Comparison of ENCODE assay signal across 13 cellular contexts in genomic region chr6:52499026-52499425, GRCh38.
DNase-seq lines count a peak whose midpoint lies in the region; ATAC-seq, FAIRE-seq and TF ChIP-seq lines count a peak whose summit lies in the region.
"Had no signal": no experiment of that assay in that cellular context is flagged by ENCODE, and none has a peak within 500 bp of the region (broad histone marks: within the 10 kb centered on the region; RNA-seq: fewer than 3 reads in every experiment).

No MANE protein-coding gene starts in this region.

- no peak overlapping the region for H2BK15ac ChIP-seq in mesendoderm (replicated peaks; ENCODE audit: low read depth)

- no peaks in the 10 kb centered on the region for H3K9me3 Mint-ChIP-seq in astrocyte (ENCODE audit: unreplicated experiment)
- peaks cover 0 to 6% of the 10 kb centered on the region in 2 donors for H3K9me3 Mint-ChIP-seq in activated naive CD4-positive, alpha-beta T cell treated with anti-CD3 and anti-CD28 coated beads, Interleukin-2, amount 50 U/mL, for 72 hours
- H3K9me3 Mint-ChIP-seq: activated naive CD4-positive, alpha-beta T cell treated with anti-CD3 and anti-CD28 coated beads, Interleukin-2, amount 50 U/mL, for 24 hours had no signal

- no peak overlapping the region for H3K23ac ChIP-seq in mesendoderm (ENCODE audit: low read length)

- H4K8ac ChIP-seq in mesendoderm (ENCODE audit: low read depth, low read length), result no peak overlapping the region

- H3K56ac ChIP-seq in mesendoderm (ENCODE audit: low read length), result peak overlapping the region; percentile 0

- intact Hi-C loops in heart right ventricle (cut with DNase I), result loop anchor here in 6 of 10 donors (2.0 to 10.0 kb wide), 6 partner anchors 52 to 166 kb away; partner anchors contain the start of gene EFHC1 (in 4 of the 6)
- intact Hi-C loops in Right ventricle myocardium inferior (cut with DNase I), result loop anchor here (1.0 to 10.0 kb wide), 2 partner anchors 79 to 166 kb away; partner anchors contain the start of gene EFHC1
- intact Hi-C loops in vagina (cut with DNase I), result no loop called here
- intact Hi-C loops in body of pancreas (cut with DNase I), result no loop called here

- ATAC-seq in heart right ventricle (peak in 3 of 8 donors; percentile 6 to 8 (median 6)), Right ventricle myocardium inferior (no peak), body of pancreas (no peak)
- no peak for ATAC-seq in activated naive CD4-positive, alpha-beta T cell treated with anti-CD3 and anti-CD28 coated beads, Interleukin-2, amount 50 U/mL, for 72 hours

- peak overlapping the region; percentile 94 for H3K27ac Mint-ChIP-seq in astrocyte (ENCODE audit: unreplicated experiment)
- peak overlapping the region in 1 of 2 donors; percentile 15 for H3K27ac Mint-ChIP-seq in activated naive CD4-positive, alpha-beta T cell treated with anti-CD3 and anti-CD28 coated beads, Interleukin-2, amount 50 U/mL, for 72 hours
- H3K27ac Mint-ChIP-seq: activated naive CD4-positive, alpha-beta T cell treated with anti-CD3 and anti-CD28 coated beads, Interleukin-2, amount 50 U/mL, for 24 hours had no signal

- H4K5ac ChIP-seq in mesendoderm (ENCODE audit: low read length), result no peak overlapping the region

- H3K36me3 ChIP-seq in heart right ventricle (peaks cover 0 to 43% (median 13%) of the 10 kb centered on the region in 9 donors), astrocyte (ENCODE audit: insufficient read depth, low read length) (peaks cover 35% of the 10 kb centered on the region), mesendoderm (ENCODE audit: control insufficient read depth, insufficient read depth, low read length) (no peaks in the 10 kb centered on the region), vagina (no peaks in the 10 kb centered on the region), body of pancreas (replicated peaks in 1 of 2; ENCODE audit: insufficient read depth in 1 of 2, low read depth in 2 of 2) (no peaks in the 10 kb centered on the region)

- H3K18ac ChIP-seq in mesendoderm (ENCODE audit: low read length), result peak overlapping the region; percentile 57

- DNase-seq in heart right ventricle, result no peak
- no peak for DNase-seq in Right ventricle myocardium inferior (ENCODE audit: missing footprints)
- DNase-seq in astrocyte (ENCODE audit: low read depth), result peak; percentile 69
- DNase-seq in mesendoderm, result peak; percentile 95
- DNase-seq in vagina (ENCODE audit: extremely low spot score in 2 of 2), result no peak
- DNase-seq in frontal cortex (ENCODE audit: low spot score in 2 of 2), result no peak
- DNase-seq in activated naive CD4-positive, alpha-beta T cell treated with anti-CD3 and anti-CD28 coated beads, Interleukin-2, amount 50 U/mL, for 72 hours (ENCODE audit: low spot score in 2 of 2), result no peak
- no peak for DNase-seq in body of pancreas
- DNase-seq: ACHN, esophagus squamous epithelium, midbrain, thyroid gland had no signal

- H3K27me3 ChIP-seq in heart right ventricle (no peaks in the 10 kb centered on the region), astrocyte (ENCODE audit: insufficient read depth, low read length) (no peaks in the 10 kb centered on the region), mesendoderm (ENCODE audit: insufficient read depth, low read length, poor library complexity) (no peaks in the 10 kb centered on the region), vagina (no peaks in the 10 kb centered on the region), body of pancreas (no peaks in the 10 kb centered on the region)
- H3K27me3 ChIP-seq: thyroid gland had no signal

- H2BK120ac ChIP-seq in mesendoderm (ENCODE audit: low read depth, low read length), result no peak overlapping the region

- no peaks in the 10 kb centered on the region for H3K79me2 ChIP-seq in astrocyte (ENCODE audit: insufficient read depth, low read length)
- no peaks in the 10 kb centered on the region for H3K79me2 ChIP-seq in mesendoderm (ENCODE audit: control insufficient read depth, insufficient read depth, low read length)

- no peaks in the 10 kb centered on the region for H3K79me1 ChIP-seq in mesendoderm (ENCODE audit: low read length)

- WGBS in heart right ventricle, 2 donors, result 30 to 42% methylated on average over 1 of the region's 1 CpG
- WGBS in mesendoderm (ENCODE audit: extremely low coverage, insufficient coverage, low lambda C conversion rate), result no CpG with 5 or more reads among the region's 1 CpG
- WGBS in body of pancreas, 2 donors, result 76 to 92% methylated on average over 1 of the region's 1 CpG

- H2AFZ ChIP-seq in astrocyte (ENCODE audit: low read depth, low read length), result no peak overlapping the region

- H3K27ac ChIP-seq in heart right ventricle (peak overlapping the region; percentile 62 to 90 (median 84)), astrocyte (ENCODE audit: low read depth, low read length) (peak overlapping the region; percentile 63), mesendoderm (ENCODE audit: low read depth, low read length) (peak overlapping the region; percentile 41), vagina (peak overlapping the region; percentile 2), body of pancreas (no peak overlapping the region)
- H3K27ac ChIP-seq: thyroid gland had no signal

- H3K9ac ChIP-seq in astrocyte (ENCODE audit: low read length) (peak overlapping the region; percentile 32), mesendoderm (ENCODE audit: low read length) (no peak overlapping the region)

- no peaks in the 10 kb centered on the region for H3K27me3 Mint-ChIP-seq in astrocyte (ENCODE audit: low read depth, unreplicated experiment)
- H3K27me3 Mint-ChIP-seq: activated naive CD4-positive, alpha-beta T cell treated with anti-CD3 and anti-CD28 coated beads, Interleukin-2, amount 50 U/mL, for 24 hours had no signal

- H3K4me3 ChIP-seq in heart right ventricle (no peak overlapping the region), astrocyte (ENCODE audit: insufficient read depth, low read depth, low read length) (no peak overlapping the region), mesendoderm (ENCODE audit: low read length) (no peak overlapping the region), vagina (no peak overlapping the region), body of pancreas (no peak overlapping the region)
- H3K4me3 ChIP-seq: esophagus squamous epithelium, thyroid gland had no signal

- TF ChIP-seq POLR2A in vagina (IDR thresholded peaks at IDR 0.05) (no peak), body of pancreas (IDR thresholded peaks at IDR 0.05) (no peak)

- FAIRE-seq in astrocyte (lab: Jason Lieb, UNC) (peak; percentile 41), frontal cortex (lab: Jason Lieb, UNC) (no peak)

- TF ChIP-seq CTCF in heart right ventricle (IDR thresholded peaks at IDR 0.05), result no peak
- TF ChIP-seq CTCF in astrocyte (IDR thresholded peaks at IDR 0.05; ENCODE audit: insufficient read depth, low read depth, low read length), result no peak
- no peak for TF ChIP-seq CTCF in vagina (IDR thresholded peaks at IDR 0.05)
- no peak for TF ChIP-seq CTCF in body of pancreas (IDR thresholded peaks at IDR 0.05)

- H3K36me3 Mint-ChIP-seq in astrocyte (ENCODE audit: low read depth, unreplicated experiment), result peaks cover 35% of the 10 kb centered on the region
- peaks cover 0 to 10% of the 10 kb centered on the region in 2 donors for H3K36me3 Mint-ChIP-seq in activated naive CD4-positive, alpha-beta T cell treated with anti-CD3 and anti-CD28 coated beads, Interleukin-2, amount 50 U/mL, for 72 hours
- H3K36me3 Mint-ChIP-seq: activated naive CD4-positive, alpha-beta T cell treated with anti-CD3 and anti-CD28 coated beads, Interleukin-2, amount 50 U/mL, for 24 hours had no signal

- no peaks in the 10 kb centered on the region for H4K20me1 ChIP-seq in astrocyte (ENCODE audit: insufficient read depth, low read length)

- H3K4me1 ChIP-seq in heart right ventricle, result peaks cover 24 to 75% (median 54%) of the 10 kb centered on the region in 9 donors
- peaks cover 31% of the 10 kb centered on the region for H3K4me1 ChIP-seq in astrocyte (ENCODE audit: insufficient read depth, low read length)
- peaks cover 2% of the 10 kb centered on the region for H3K4me1 ChIP-seq in mesendoderm (ENCODE audit: control insufficient read depth, low read depth, low read length)
- H3K4me1 ChIP-seq in vagina, result peaks cover 19% of the 10 kb centered on the region
- H3K4me1 ChIP-seq in body of pancreas, result peaks cover 10% of the 10 kb centered on the region

- H2AK5ac ChIP-seq in mesendoderm (ENCODE audit: low read length), result no peak overlapping the region

- no peak overlapping the region for H3K4ac ChIP-seq in mesendoderm (ENCODE audit: low read depth, low read length)

- H3K4me1 Mint-ChIP-seq in astrocyte (ENCODE audit: low read depth, unreplicated experiment), result peaks cover 45% of the 10 kb centered on the region
- H3K4me1 Mint-ChIP-seq: activated naive CD4-positive, alpha-beta T cell treated with anti-CD3 and anti-CD28 coated beads, Interleukin-2, amount 50 U/mL, for 24 hours had no signal

- H3K9me3 ChIP-seq in heart right ventricle, result peaks cover 0 to 5% (median 0%) of the 10 kb centered on the region in 11 donors
- no peaks in the 10 kb centered on the region for H3K9me3 ChIP-seq in astrocyte (ENCODE audit: insufficient read depth, low read depth, low read length)
- H3K9me3 ChIP-seq in vagina, result no peaks in the 10 kb centered on the region
- H3K9me3 ChIP-seq in body of pancreas, result no peaks in the 10 kb centered on the region
- H3K9me3 ChIP-seq: esophagus squamous epithelium, thyroid gland had no signal

- H3K4me3 Mint-ChIP-seq in astrocyte (ENCODE audit: unreplicated experiment), result no peak overlapping the region
- H3K4me3 Mint-ChIP-seq: activated naive CD4-positive, alpha-beta T cell treated with anti-CD3 and anti-CD28 coated beads, Interleukin-2, amount 50 U/mL, for 24 hours had no signal

- H2BK5ac ChIP-seq in mesendoderm (ENCODE audit: low read length), result no peak overlapping the region

- H3K4me2 ChIP-seq in astrocyte (ENCODE audit: low read length) (peak overlapping the region; percentile 28), mesendoderm (ENCODE audit: low read length) (no peak overlapping the region)

Comparison
In these comparisons a context has a peak if more than half of its experiments do, and no peak if none do; other contexts are left out.
1. DNase-seq: peak in astrocyte (single experiment) and mesendoderm (single experiment); none in heart right ventricle (0 of 2), Right ventricle myocardium inferior (single experiment), vagina (0 of 2), frontal cortex (0 of 2), activated naive CD4-positive, alpha-beta T cell treated with anti-CD3 and anti-CD28 coated beads, Interleukin-2, amount 50 U/mL, for 72 hours (0 of 2) and body of pancreas (0 of 4).
2. H3K27ac ChIP-seq: peak in heart right ventricle (10 of 10), astrocyte (single experiment), mesendoderm (single experiment) and vagina (single experiment); none in body of pancreas (0 of 4).
3. intact Hi-C loops: an anchor here in heart right ventricle (2.0 to 10.0 kb wide) and Right ventricle myocardium inferior (1.0 to 10.0 kb wide); none called in vagina and body of pancreas.